Comparison of ENCODE assay signal across 13 cellular contexts in genomic region chrX:19709812-19710518, GRCh38.
DNase-seq lines count a peak whose midpoint lies in the region; ATAC-seq, FAIRE-seq and TF ChIP-seq lines count a peak whose summit lies in the region.
"Had no signal": no experiment of that assay in that cellular context is flagged by ENCODE, and none has a peak within 500 bp of the region (broad histone marks: within the 10 kb centered on the region; RNA-seq: fewer than 3 reads in every experiment).

No MANE protein-coding gene starts in this region.

- H3K36me3 ChIP-seq in K562 (ENCODE audit: control insufficient read depth, insufficient read depth, low read length) (no peaks in the 10 kb centered on the region), colonic mucosa (no peaks in the 10 kb centered on the region)

- no peaks in the 10 kb centered on the region for H4K20me1 ChIP-seq in K562 (replicated peaks; ENCODE audit: control insufficient read depth, insufficient read depth, low read length)

- TF ChIP-seq EP300 in K562 (IDR thresholded peaks at IDR 0.05; ENCODE audit: low read length): no peak

- POLR2A ChIA-PET in K562 (lab: Yijun Ruan, JAX): no interaction called here

- no peak for FAIRE-seq in K562 (lab: Jason Lieb, UNC)

- no peak overlapping the region for H3K4me2 ChIP-seq in K562 (ENCODE audit: insufficient read depth, low read length)

- H3K27me3 ChIP-seq in K562 (ENCODE audit: control insufficient read depth in 2 of 2, insufficient read depth in 2 of 2, low read length in 2 of 2) (no peaks in the 10 kb centered on the region), colonic mucosa (no peaks in the 10 kb centered on the region)

- WGBS in K562 (ENCODE audit: insufficient coverage, low coverage, missing lambda C conversion rate): 3% methylated on average over 9 of the region's 9 CpGs

- DNase-seq in AG20443 (ENCODE audit: low spot score): peak; percentile 82
- peak; percentile 89 for DNase-seq in HS-5 (ENCODE audit: low read depth)
- DNase-seq in K562 (ENCODE audit: extremely low read depth in 1 of 4, low spot score in 3 of 4): peak in 1 of 4 experiments; percentile 5
- DNase-seq in kidney glomerular epithelial cell (lab: John Stamatoyannopoulos, UW): peak; percentile 54
- no peak for DNase-seq in colonic mucosa
- DNase-seq in SK-N-DZ (ENCODE audit: low spot score): no peak
- no peak for DNase-seq in SHP77 treated with DMSO at 0.1 percent for 48 hours (lab: John Stamatoyannopoulos, UW)
- no peak for DNase-seq in cortex of kidney (lab: John Stamatoyannopoulos, UW)
- DNase-seq: DMS53; H9; NCI-H345; stimulated activated CD4-positive, alpha-beta T cell treated with anti-CD3 and anti-CD28 coated beads, Interleukin-4, amount 100 ng/mL, for 24 hours; T-helper 17 cell had no signal

- H3K9me3 ChIP-seq in K562 (replicated peaks; ENCODE audit: control insufficient read depth, insufficient read depth, low read depth, low read length) (no peaks in the 10 kb centered on the region), colonic mucosa (no peaks in the 10 kb centered on the region)

- intact Hi-C loops in K562 (cut with micrococcal nuclease) (no loop called here), colonic mucosa (cut with DNase I) (no loop called here)

- BruUV-seq in K562 (replicated peaks; lab: Mats Ljungman, UMichigan): no TSS peak

- H3K79me2 ChIP-seq in K562 (ENCODE audit: control insufficient read depth, insufficient read depth, low read length): no peaks in the 10 kb centered on the region

- H3K9ac ChIP-seq in K562 (ENCODE audit: insufficient read depth in 1 of 2, low read depth in 2 of 2, low read length in 2 of 2): no peak overlapping the region
- no peak overlapping the region for H3K9ac ChIP-seq in colonic mucosa (ENCODE audit: low read depth in 2 of 2, low read length in 2 of 2)

- H3K27ac ChIP-seq in K562 (ENCODE audit: extremely low read depth, low read depth, low read length) (no peak overlapping the region), colonic mucosa (no peak overlapping the region)

- H3K4me1 ChIP-seq in K562 (replicated peaks in 1 of 2; ENCODE audit: control insufficient read depth in 2 of 2, insufficient read depth in 2 of 2, low read length in 2 of 2) (peaks cover 0 to 3% of the 10 kb centered on the region in 2 experiments; a peak in 1 of 5 replicates), colonic mucosa (no peaks in the 10 kb centered on the region)

- no peak overlapping the region for H2AFZ ChIP-seq in K562 (ENCODE audit: low read depth, low read length)

- in situ Hi-C loops in K562 (cut with MboI): no loop called here

- ATAC-seq in K562: no peak
- ATAC-seq: T-helper 17 cell had no signal

- TF ChIP-seq CTCF in K562 (IDR thresholded peaks at IDR 0.05 in 2 of 3, conservative IDR thresholded peaks at IDR 0.05 in 1 of 3; ENCODE audit: insufficient read depth in 2 of 3, low read depth in 1 of 3, low read length in 3 of 3): no peak
- no peak for TF ChIP-seq CTCF in colonic mucosa (IDR thresholded peaks at IDR 0.05)

- no peaks in the 10 kb centered on the region for H3K9me1 ChIP-seq in K562 (ENCODE audit: control insufficient read depth, insufficient read depth, low read length)

- no peak for TF ChIP-seq POLR2A in K562 (conservative IDR thresholded peaks at IDR 0.05)

- CTCF ChIA-PET in K562 (lab: Yijun Ruan, JAX; ENCODE audit: low intra/inter-chr PET ratio): no interaction called here

- H3K4me3 ChIP-seq in K562 (no peak overlapping the region), colonic mucosa (no peak overlapping the region)

- TF ChIP-seq RAD21 in K562 (CRISPR knock-in tag; conservative IDR thresholded peaks at IDR 0.05 in 1 of 2, IDR thresholded peaks at IDR 0.05 in 1 of 2): no peak

TF ChIP-seq in K562, 482 proteins besides CTCF, POLR2A, EP300 and RAD21:
- TF ChIP-seq ARID2 (IDR thresholded peaks at IDR 0.05): no peak
- TF ChIP-seq TEAD2 (tag; IDR thresholded peaks at IDR 0.05): no peak
- peak; percentile 60 for TF ChIP-seq CREM (IDR thresholded peaks at IDR 0.05; ENCODE audit: low read depth)
- TF ChIP-seq CEBPG (CRISPR knock-in tag; IDR thresholded peaks at IDR 0.05): no peak
- peak; percentile 29 to 89; a peak in 3 of 4 replicates for TF ChIP-seq CEBPG (tag; conservative IDR thresholded peaks at IDR 0.05 in 1 of 2, IDR thresholded peaks at IDR 0.05 in 1 of 2)
- peak; percentile 91 for TF ChIP-seq FOSL1 (tag; conservative IDR thresholded peaks at IDR 0.05)
- peak; percentile 68; the same call in 1 of the 2 replicates for TF ChIP-seq ATF3 (IDR thresholded peaks at IDR 0.05)
- no peak for TF ChIP-seq ATF3 (CRISPR knock-in tag; conservative IDR thresholded peaks at IDR 0.05)
- no peak for TF ChIP-seq ZNF445 (CRISPR knock-in tag; IDR thresholded peaks at IDR 0.05; ENCODE audit: low read depth)
- peak in 1 of 2 experiments; percentile 25; a peak in 1 of 4 replicates for TF ChIP-seq TRIM24 (IDR thresholded peaks at IDR 0.05)
- TF ChIP-seq, protein P1, sequence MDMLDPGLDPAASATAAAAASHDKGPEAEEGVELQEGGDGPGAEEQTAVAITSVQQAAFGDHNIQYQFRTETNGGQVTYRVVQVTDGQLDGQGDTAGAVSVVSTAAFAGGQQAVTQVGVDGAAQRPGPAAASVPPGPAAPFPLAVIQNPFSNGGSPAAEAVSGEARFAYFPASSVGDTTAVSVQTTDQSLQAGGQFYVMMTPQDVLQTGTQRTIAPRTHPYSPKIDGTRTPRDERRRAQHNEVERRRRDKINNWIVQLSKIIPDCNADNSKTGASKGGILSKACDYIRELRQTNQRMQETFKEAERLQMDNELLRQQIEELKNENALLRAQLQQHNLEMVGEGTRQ (CRISPR knock-in tag; IDR thresholded peaks at IDR 0.05): no peak
- TF ChIP-seq ZFP1 (CRISPR knock-in tag; IDR thresholded peaks at IDR 0.05): no peak
- no peak for TF ChIP-seq ZNF707 (CRISPR knock-in tag; conservative IDR thresholded peaks at IDR 0.05)
- no peak for TF ChIP-seq NR2C2 (CRISPR knock-in tag; IDR thresholded peaks at IDR 0.05)
- peak; percentile 14; the same call in 1 of the 2 replicates for TF ChIP-seq NR2C2 (tag; IDR thresholded peaks at IDR 0.05)
- no peak for TF ChIP-seq NFRKB (IDR thresholded peaks at IDR 0.05; ENCODE audit: low read depth)
- no peak for TF ChIP-seq ZBTB9 (CRISPR knock-in tag; IDR thresholded peaks at IDR 0.05)
- TF ChIP-seq JUND (IDR thresholded peaks at IDR 0.05; ENCODE audit: borderline replicate concordance, low read depth, low read length): peak; percentile 26; the same call in 1 of the 2 replicates
- no peak for TF ChIP-seq JUND (tag; IDR thresholded peaks at IDR 0.05; ENCODE audit: borderline replicate concordance, low read depth, low read length)
- no peak for TF ChIP-seq RBM22 (IDR thresholded peaks at IDR 0.05; ENCODE audit: low read depth, low read length, poor library complexity, severe bottlenecking)
- TF ChIP-seq MEF2A (IDR thresholded peaks at IDR 0.05; ENCODE audit: control insufficient read depth, low read depth, low read length): no peak
- no peak for TF ChIP-seq ZSCAN29 (IDR thresholded peaks at IDR 0.05)
- peak; percentile 22; the same call in 1 of the 2 replicates for TF ChIP-seq ZKSCAN8 (CRISPR knock-in tag; IDR thresholded peaks at IDR 0.05)
- 0 out of 2 replicates have a peak, but pooled peaks have one; percentile 35 for TF ChIP-seq ZNF644 (tag; IDR thresholded peaks at IDR 0.05; ENCODE audit: low read depth)
- peak; percentile 82 for TF ChIP-seq ZNF175 (CRISPR knock-in tag; IDR thresholded peaks at IDR 0.05; ENCODE audit: low read depth)
- TF ChIP-seq IRF1 (CRISPR knock-in tag; IDR thresholded peaks at IDR 0.05; ENCODE audit: borderline replicate concordance): no peak
- no peak for TF ChIP-seq TAF15 (IDR thresholded peaks at IDR 0.05; ENCODE audit: low read depth, low read length)
- no peak for TF ChIP-seq ZNF436 (CRISPR knock-in tag; IDR thresholded peaks at IDR 0.05)
- TF ChIP-seq E2F3 (CRISPR knock-in tag; IDR thresholded peaks at IDR 0.05): no peak
- TF ChIP-seq ATF1 (CRISPR knock-in tag; IDR thresholded peaks at IDR 0.05): no peak
- peak; percentile 19; the same call in 1 of the 2 replicates for TF ChIP-seq ATF1 (tag; IDR thresholded peaks at IDR 0.05)

Comparison
In these comparisons a context has a peak if more than half of its experiments do, and no peak if none do; other contexts are left out.
1. DNase-seq: peak in AG20443 (single experiment), HS-5 (single experiment) and kidney glomerular epithelial cell (single experiment); none in colonic mucosa (single experiment), SK-N-DZ (single experiment), SHP77 treated with DMSO at 0.1 percent for 48 hours (single experiment) and cortex of kidney (single experiment).